Comparison of ENCODE assay signal across 27 cellular contexts in genomic region chr5:60806591-60807243, GRCh38.
"Had no signal": no experiment of that assay in that cellular context is flagged by ENCODE, and none has a peak within 500 bp of the region (broad histone marks: within the 10 kb centered on the region; RNA-seq: fewer than 3 reads in every experiment).

No MANE protein-coding gene starts in this region.

- DNase-seq: activated CD4-positive, alpha-beta T cell treated with anti-CD3 and anti-CD28 coated beads for 48 hours; activated CD4-positive, alpha-beta T cell treated with anti-CD3 and anti-CD28 coated beads, Interleukin-2, amount 50 U/mL, for 4 hours; activated CD4-positive, CD25-positive, alpha-beta regulatory T cell treated with anti-CD3 and anti-CD28 coated beads, Interleukin-2, amount 50 U/mL, for 72 hours; activated CD8-positive, alpha-beta memory T cell treated with anti-CD3 and anti-CD28 coated beads, Interleukin-2, amount 10 ng/mL, durations not matched to agents 7 days and 5 days; activated effector memory CD4-positive, alpha-beta T cell treated with anti-CD3 and anti-CD28 coated beads, Interleukin-2, amount 50 U/mL, for 16 hours; activated naive CD4-positive, alpha-beta T cell treated with Interleukin-2 at 50 U/mL for 16 hours; activated naive CD8-positive, alpha-beta T cell treated with anti-CD3 and anti-CD28 coated beads, Interleukin-2, amount 50 U/mL, for 24 hours; activated T-cell treated with anti-CD3 and anti-CD28 coated beads, Interleukin-2, amount 50 U/mL, for 4 hours; amniotic stem cell; body of pancreas; central memory CD4-positive, alpha-beta T cell; Kasumi-1; NCI-H1048; NCI-H146; NCI-H1930; NCI-H2171 treated with DMSO at 0.1 percent for 48 hours; NCI-H226; NCI-H526; NCI-H82; Peyer's patch; Right ventricle myocardium superior; SJCRH30; SK-N-SH had no signal

- H3K9me3 Mint-ChIP-seq: activated naive CD8-positive, alpha-beta T cell treated with anti-CD3 and anti-CD28 coated beads, Interleukin-2, amount 50 U/mL, for 24 hours; activated T-cell treated with anti-CD3 and anti-CD28 coated beads, Interleukin-2, amount 50 U/mL, for 4 hours; T-helper 1 cell treated with Interleukin-12 subunit alpha and Interleukin-12 subunit beta and Interleukin-4 antibody, amounts not matched to agents 30 μg/mL and 1 μg/mL, for 36 hours had no signal

- H3K4me1 ChIP-seq: ascending aorta, Peyer's patch, SJCRH30 had no signal

- H3K9me3 ChIP-seq: ascending aorta, body of pancreas, Peyer's patch, SJCRH30, SK-N-SH had no signal

- H3K27ac ChIP-seq: ascending aorta, body of pancreas, Peyer's patch, RWPE1, SJCRH30 had no signal

- H3K4me1 Mint-ChIP-seq: activated CD8-positive, alpha-beta memory T cell treated with anti-CD3 and anti-CD28 coated beads, Interleukin-2, amount 10 ng/mL, durations not matched to agents 7 days and 5 days; activated naive CD8-positive, alpha-beta T cell treated with anti-CD3 and anti-CD28 coated beads, Interleukin-2, amount 50 U/mL, for 24 hours had no signal

- ATAC-seq: activated CD8-positive, alpha-beta memory T cell treated with anti-CD3 and anti-CD28 coated beads, Interleukin-2, amount 10 ng/mL, durations not matched to agents 7 days and 5 days; activated naive CD4-positive, alpha-beta T cell treated with anti-CD3 and anti-CD28 coated beads, Interleukin-2, amount 50 U/mL, for 72 hours; activated naive CD8-positive, alpha-beta T cell treated with anti-CD3 and anti-CD28 coated beads, Interleukin-2, amount 50 U/mL, for 24 hours; activated T-cell treated with anti-CD3 and anti-CD28 coated beads, Interleukin-2, amount 50 U/mL, for 4 hours; body of pancreas had no signal

- H3K4me3 ChIP-seq: ascending aorta, body of pancreas, Peyer's patch, SJCRH30 had no signal

- H3K27me3 ChIP-seq: ascending aorta, body of pancreas, Peyer's patch, SJCRH30 had no signal

- H3K36me3 ChIP-seq: ascending aorta, Peyer's patch, SJCRH30 had no signal

- H3K36me3 Mint-ChIP-seq: activated CD8-positive, alpha-beta memory T cell treated with anti-CD3 and anti-CD28 coated beads, Interleukin-2, amount 10 ng/mL, durations not matched to agents 7 days and 5 days had no signal

- H3K4me3 Mint-ChIP-seq: activated CD8-positive, alpha-beta memory T cell treated with anti-CD3 and anti-CD28 coated beads, Interleukin-2, amount 10 ng/mL, durations not matched to agents 7 days and 5 days; activated naive CD8-positive, alpha-beta T cell treated with anti-CD3 and anti-CD28 coated beads, Interleukin-2, amount 50 U/mL, for 24 hours; activated T-cell treated with anti-CD3 and anti-CD28 coated beads, Interleukin-2, amount 50 U/mL, for 4 hours; T-helper 1 cell treated with Interleukin-12 subunit alpha and Interleukin-12 subunit beta and Interleukin-4 antibody, amounts not matched to agents 30 μg/mL and 1 μg/mL, for 36 hours had no signal

- H3K9ac ChIP-seq: SK-N-SH had no signal

- H3K27ac Mint-ChIP-seq: activated CD8-positive, alpha-beta memory T cell treated with anti-CD3 and anti-CD28 coated beads, Interleukin-2, amount 10 ng/mL, durations not matched to agents 7 days and 5 days; activated naive CD4-positive, alpha-beta T cell treated with anti-CD3 and anti-CD28 coated beads, Interleukin-2, amount 50 U/mL, for 72 hours; activated naive CD8-positive, alpha-beta T cell treated with anti-CD3 and anti-CD28 coated beads, Interleukin-2, amount 50 U/mL, for 24 hours; T-helper 1 cell treated with Interleukin-12 subunit alpha and Interleukin-12 subunit beta and Interleukin-4 antibody, amounts not matched to agents 30 μg/mL and 1 μg/mL, for 36 hours had no signal

- H3K27me3 Mint-ChIP-seq: activated naive CD8-positive, alpha-beta T cell treated with anti-CD3 and anti-CD28 coated beads, Interleukin-2, amount 50 U/mL, for 24 hours had no signal
